ENCODE assay signal across 15 cellular contexts in the genomic region with DNA sequence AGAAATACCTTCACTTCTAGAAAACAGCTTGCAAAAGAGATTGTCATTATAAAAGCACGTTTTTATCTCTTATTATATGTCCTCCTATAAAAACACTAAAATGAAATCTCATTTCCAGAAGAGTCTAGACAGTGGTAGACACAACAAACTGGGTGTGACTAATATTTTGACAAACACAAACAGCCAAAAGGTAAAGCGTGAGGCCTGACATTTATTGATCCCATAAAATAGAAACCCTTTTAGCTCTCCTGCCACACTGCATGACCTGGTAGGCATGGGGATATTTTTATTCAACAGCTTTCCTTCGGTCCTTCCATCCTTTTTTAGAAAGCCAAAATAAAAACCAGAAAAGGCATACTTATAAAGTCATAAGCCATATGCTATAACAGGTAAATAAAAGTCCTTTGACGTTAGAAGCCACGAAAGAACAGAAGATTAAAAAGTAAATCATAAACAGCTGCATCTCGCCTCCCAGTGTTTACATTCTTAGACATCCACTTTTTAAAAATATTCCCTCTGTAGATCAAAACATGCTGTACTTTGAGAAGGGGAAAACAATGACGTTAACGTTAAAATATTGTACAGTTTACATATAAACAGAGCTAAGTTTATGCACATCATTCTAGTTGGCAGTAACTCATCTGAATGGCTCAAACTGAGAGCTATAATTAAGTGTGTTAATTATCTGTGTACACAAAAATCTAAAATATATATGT. TPM values are rescaled to one million over a fixed set of nuclear protein-coding genes. Genes with fewer than 3 reads are reported as not detected.
DNase-seq lines count a peak whose midpoint lies in the region; ATAC-seq, FAIRE-seq and TF ChIP-seq lines count a peak whose summit lies in the region.
"Had no signal": no experiment of that assay in that cellular context is flagged by ENCODE, and none has a peak within 500 bp of the region (broad histone marks: within the 10 kb centered on the region; RNA-seq: fewer than 3 reads in every experiment).

No MANE protein-coding gene starts in this region.

- H3K27ac ChIP-seq in BLaER1 (no peak overlapping the region), PC-9 (peak overlapping the region; percentile 85), esophagus squamous epithelium (peak overlapping the region; percentile 78 to 86 (median 84)), prostate gland (peak overlapping the region; percentile 34 to 44), kidney (ENCODE audit: low read depth in 2 of 2, low read length in 2 of 2) (no peak overlapping the region)
- H3K27ac ChIP-seq: cardiac muscle cell had no signal

- H3K9ac ChIP-seq in BLaER1 (no peak overlapping the region), kidney (ENCODE audit: low read length in 2 of 2) (no peak overlapping the region)

- H3K36me3 ChIP-seq in BLaER1 = peaks cover 5% of the 10 kb centered on the region; the same call in 1 of the 2 replicates
- peaks cover 23% of the 10 kb centered on the region for H3K36me3 ChIP-seq in PC-9 (ENCODE audit: low read depth)
- no peaks in the 10 kb centered on the region for H3K36me3 ChIP-seq in esophagus squamous epithelium
- H3K36me3 ChIP-seq in prostate gland = no peaks in the 10 kb centered on the region
- no peaks in the 10 kb centered on the region for H3K36me3 ChIP-seq in kidney (ENCODE audit: control insufficient read depth in 1 of 2, insufficient read depth in 2 of 2, low read length in 2 of 2)
- H3K36me3 ChIP-seq: cardiac muscle cell had no signal

- peaks cover 88% of the 10 kb centered on the region for H3K79me2 ChIP-seq in PC-9 (ENCODE audit: low read depth)

- no peaks in the 10 kb centered on the region for H3K27me3 ChIP-seq in BLaER1
- H3K27me3 ChIP-seq in PC-9 (ENCODE audit: insufficient read depth, low read depth) = no peaks in the 10 kb centered on the region
- H3K27me3 ChIP-seq in esophagus squamous epithelium = no peaks in the 10 kb centered on the region
- no peaks in the 10 kb centered on the region for H3K27me3 ChIP-seq in prostate gland (replicated peaks; ENCODE audit: insufficient read depth)
- H3K27me3 ChIP-seq: cardiac muscle cell had no signal

- TF ChIP-seq CTCF in PC-9 (conservative IDR thresholded peaks at IDR 0.05) = no peak
- no peak for TF ChIP-seq CTCF in esophagus squamous epithelium (IDR thresholded peaks at IDR 0.05)
- no peak for TF ChIP-seq CTCF in prostate gland (IDR thresholded peaks at IDR 0.05)
- no peak for TF ChIP-seq CTCF in kidney (IDR thresholded peaks at IDR 0.05; ENCODE audit: borderline replicate concordance, extremely low read depth, insufficient read depth)

- no peak for ATAC-seq in HG03442 (IDR thresholded peaks at IDR 0.05; ENCODE audit: unreplicated experiment)

- peaks cover 21% of the 10 kb centered on the region for H3F3A ChIP-seq in PC-9 (ENCODE audit: insufficient read depth, low read depth)

- DNase-seq in PC-9 = no peak
- no peak for DNase-seq in esophagus squamous epithelium (lab: John Stamatoyannopoulos, UW)
- no peak for DNase-seq in prostate gland (ENCODE audit: low spot score)
- no peak for DNase-seq in GM12891 (ENCODE audit: insufficient read length, low spot score)
- DNase-seq in kidney = no peak
- DNase-seq in SIG-M5 treated with dmso at 0.1 percent for 504 hours (lab: John Stamatoyannopoulos, UW; ENCODE audit: unreplicated experiment) = no peak
- DNase-seq: activated CD4-positive, alpha-beta T cell treated with anti-CD3 and anti-CD28 coated beads, Interleukin-2, amount 50 U/mL, for 48 hours; activated gamma-delta T cell treated with Interleukin-2 at 50 U/mL for 16 hours; nephron progenitor cell; stimulated activated CD4-positive, alpha-beta T cell treated with anti-CD3 and anti-CD28 coated beads, Interleukin-12 subunit alpha, Interleukin-12 subunit beta, amount 100 ng/mL, for 4 hours; T1000 had no signal

- TF ChIP-seq POLR2A in esophagus squamous epithelium (IDR thresholded peaks at IDR 0.05) (no peak), prostate gland (IDR thresholded peaks at IDR 0.05) (no peak), GM12891 (IDR thresholded peaks at IDR 0.05; ENCODE audit: low read depth, low read length) (no peak)

- intact Hi-C loops in PC-9 (cut with micrococcal nuclease; ENCODE audit: unreplicated experiment) (loop anchor here (5.0 kb wide), 1 partner anchor 37 kb away; no protein-coding TSS in a partner anchor), esophagus squamous epithelium (cut with DNase I) (no loop called here), prostate gland (cut with DNase I) (no loop called here), kidney (cut with DNase I) (no loop called here)

- H3K4me1 ChIP-seq in BLaER1 (peaks cover 35% of the 10 kb centered on the region), PC-9 (replicated peaks; ENCODE audit: insufficient read depth) (peaks cover 14% of the 10 kb centered on the region), esophagus squamous epithelium (peaks cover 0 to 54% (median 27%) of the 10 kb centered on the region in 3 donors), prostate gland (replicated peaks) (no peaks in the 10 kb centered on the region), kidney (ENCODE audit: control insufficient read depth in 1 of 2, insufficient read depth in 1 of 2, low read depth in 1 of 2, low read length in 2 of 2) (peaks cover 3 to 7% of the 10 kb centered on the region in 2 donors)

- no peaks in the 10 kb centered on the region for H3K9me2 ChIP-seq in PC-9 (ENCODE audit: insufficient read depth)

- CTCF ChIA-PET in PC-9 (lab: Charles Lee) = interaction anchor here (0.6 kb wide), 1 partner anchor 179 kb away, joined by 3 read pairs; no protein-coding TSS in a partner anchor

- H2AFZ ChIP-seq in PC-9 = no peak overlapping the region

- H3K4me2 ChIP-seq in BLaER1 (peak overlapping the region; percentile 18; the same call in 1 of the 2 replicates), PC-9 (no peak overlapping the region)

- H4K20me1 ChIP-seq in BLaER1 (no peaks in the 10 kb centered on the region), PC-9 (ENCODE audit: insufficient read depth) (no peaks in the 10 kb centered on the region)

- BruUV-seq in PC-9 (replicated peaks; lab: Mats Ljungman, UMichigan) = no TSS peak

- no peak overlapping the region for H3K4me3 ChIP-seq in BLaER1
- no peak overlapping the region for H3K4me3 ChIP-seq in PC-9
- peak overlapping the region in 1 of 4 donors; percentile 6 for H3K4me3 ChIP-seq in esophagus squamous epithelium
- H3K4me3 ChIP-seq in prostate gland = no peak overlapping the region
- no peak overlapping the region for H3K4me3 ChIP-seq in kidney (ENCODE audit: low read length in 2 of 2)
- H3K4me3 ChIP-seq: cardiac muscle cell had no signal

- no peak for FAIRE-seq in GM12891 (lab: Jason Lieb, UNC)
- no peak for FAIRE-seq in kidney (lab: Jason Lieb, UNC)
- FAIRE-seq: GM18507 had no signal

- WGBS in esophagus squamous epithelium, 2 donors = 35 to 40% methylated on average over 8 of the region's 8 CpGs
- 17% methylated on average over 8 of the region's 8 CpGs for WGBS in prostate gland

- H3K9me3 ChIP-seq in BLaER1 (0 out of 2 replicates have a peak, but pooled peaks cover 7% of the 10 kb centered on the region), PC-9 (ENCODE audit: insufficient read depth, low read depth) (no peaks in the 10 kb centered on the region), esophagus squamous epithelium (no peaks in the 10 kb centered on the region), prostate gland (no peaks in the 10 kb centered on the region), kidney (ENCODE audit: control insufficient read depth in 1 of 2, low read length in 2 of 2) (no peaks in the 10 kb centered on the region)

- POLR2A ChIA-PET in PC-9 (lab: Charles Lee; ENCODE audit: unreplicated experiment) = no interaction called here

TF ChIP-seq in GM12891, 5 proteins besides CTCF, POLR2A, EP300 and RAD21:
- TF ChIP-seq SPI1 (IDR thresholded peaks at IDR 0.05; ENCODE audit: low read depth, low read length) (no peak), PAX5 (IDR thresholded peaks at IDR 0.05; ENCODE audit: insufficient read depth, low read length, severe bottlenecking) (no peak), TAF1 (IDR thresholded peaks at IDR 0.05; ENCODE audit: low read depth, low read length) (no peak), POLR2AphosphoS5 (IDR thresholded peaks at IDR 0.05; ENCODE audit: low read depth, low read length) (no peak), POU2F2 (IDR thresholded peaks at IDR 0.05; ENCODE audit: low read depth, low read length) (no peak)

RNA-seq across cellular contexts. Expression of gene IRS1, which starts 44.6 kb away (rescaled TPM):
- 26.2 and 28.6 TPM in 2 replicates for total RNA-seq in PC-9 (2021)
- 10 to 100 TPM in 3 of 4 donors, 1 to 10 TPM in 1; 3.5 to 20.5 (median 14.2) TPM for total RNA-seq in esophagus squamous epithelium
- 10 to 100 TPM; 37.6 to 40.6 TPM for total RNA-seq in prostate gland
- polyA plus RNA-seq in GM12891 (2012; ENCODE audit: low read depth, missing spikeins) = 0.05 TPM
- total RNA-seq in kidney = 13.4 TPM
- polyA plus RNA-seq in kidney (ENCODE audit: insufficient read depth, low read depth, low replicate concordance) = 4.5 TPM

Comparison
In these comparisons a context has a peak if more than half of its experiments do, and no peak if none do; other contexts are left out.
1. H3K27ac ChIP-seq: peak in PC-9 (single experiment), esophagus squamous epithelium (4 of 4) and prostate gland (2 of 2); none in BLaER1 (single experiment) and kidney (0 of 2).